Comparison of ENCODE assay signal across 8 cellular contexts in genomic region chr20:35171753-35172433, GRCh38. TPM values are rescaled to one million over a fixed set of nuclear protein-coding genes. Genes with fewer than 3 reads are reported as not detected.
DNase-seq lines count a peak whose midpoint lies in the region; ATAC-seq and TF ChIP-seq lines count a peak whose summit lies in the region.

Gene PROCR, plus strand, starts transcription at chr20:35172072. Its CDS starts 83 bp downstream, at chr20:35172155.

- TF ChIP-seq CTCF in A673 (conservative IDR thresholded peaks at IDR 0.05; ENCODE audit: low read depth, low read length) (no peak), GM13976 (IDR thresholded peaks at IDR 0.05; ENCODE audit: borderline replicate concordance, control extremely low read depth, extremely low read depth, insufficient read depth, missing control alignments) (no peak), heart right ventricle (IDR thresholded peaks at IDR 0.05) (no peak), ovary (IDR thresholded peaks at IDR 0.05) (no peak)

- no peaks in the 10 kb centered on the region for H3K27me3 ChIP-seq in A673 (replicated peaks; ENCODE audit: insufficient read depth, low read depth, low read length, poor library complexity)
- no peaks in the 10 kb centered on the region for H3K27me3 ChIP-seq in heart right ventricle
- H3K27me3 ChIP-seq in ovary, result no peaks in the 10 kb centered on the region

- H3K27ac ChIP-seq in A673 (ENCODE audit: low read depth, low read length, poor library complexity, severe bottlenecking) (no peak within 1 kb of the TSS), heart right ventricle (peak within 1 kb of the TSS; percentile 58 to 90 (median 66)), ovary (peak within 1 kb of the TSS in 1 of 2 donors; percentile 66)

- no peaks in the 10 kb centered on the region for H3K9me3 ChIP-seq in A673 (ENCODE audit: low read depth, low read length, poor library complexity, severe bottlenecking)
- H3K9me3 ChIP-seq in heart right ventricle, result no peaks in the 10 kb centered on the region
- H3K9me3 ChIP-seq in ovary, result no peaks in the 10 kb centered on the region

- intact Hi-C loops in A673 (cut with micrococcal nuclease; ENCODE audit: unreplicated experiment) (no loop called here), heart right ventricle (cut with DNase I) (loop anchor here in 1 of 10 donors (5.0 kb wide), 1 partner anchor 35 kb away; no protein-coding TSS in a partner anchor), ovary (cut with DNase I) (loop anchor here in 1 of 4 donors (5.0 kb wide), 1 partner anchor 715 kb away; no protein-coding TSS in a partner anchor)

- H3K4me1 ChIP-seq in A673 (ENCODE audit: insufficient read depth, low read length, poor library complexity, severe bottlenecking), result no peaks in the 10 kb centered on the region
- peaks cover 2 to 41% (median 22%) of the 10 kb centered on the region in 9 donors for H3K4me1 ChIP-seq in heart right ventricle
- H3K4me1 ChIP-seq in ovary (ENCODE audit: insufficient read depth), result peaks cover 2% of the 10 kb centered on the region

- ATAC-seq in heart right ventricle (peak; percentile 94 to 97 (median 96)), HG03175 (IDR thresholded peaks at IDR 0.05; ENCODE audit: unreplicated experiment) (no peak), GM19023 (IDR thresholded peaks at IDR 0.05; ENCODE audit: unreplicated experiment) (no peak)

- TF ChIP-seq POLR2A in ovary (IDR thresholded peaks at IDR 0.05), result no peak

- DNase-seq in A673 (ENCODE audit: low spot score) (peak; percentile 82), GM13976 (ENCODE audit: low spot score) (peak; percentile 63), NOMO-1 treated with DMSO at 0.1 percent for 48 hours (lab: John Stamatoyannopoulos, UW; ENCODE audit: unreplicated experiment) (peak; percentile 78), anterior cingulate cortex (lab: John Stamatoyannopoulos, UW) (peak in 33 of 58 donors; percentile 1 to 50 (median 20)), heart right ventricle (peak; percentile 82 to 91), ovary (peak; percentile 86 to 89 (median 87))

- WGBS in heart right ventricle, 2 donors, result 19 to 26% methylated on average over 16 of the region's 16 CpGs
- WGBS in ovary, 3 donors, result 2 to 3% (median 2%) methylated on average over 16 of the region's 16 CpGs

- H3K4me3 ChIP-seq in A673 (ENCODE audit: low read depth, low read length, poor library complexity, severe bottlenecking) (peak within 1 kb of the TSS; percentile 36), heart right ventricle (peak within 1 kb of the TSS in 9 of 10 donors; percentile 36 to 59 (median 49)), ovary (peak within 1 kb of the TSS; percentile 33)

- CTCF ChIA-PET in A673 (lab: Charles Lee), result no interaction called here

- in situ Hi-C loops in GM13976 (cut with MboI; ENCODE audit: low sequenced_read_pairs, unreplicated experiment), result no loop called here

- POLR2A ChIA-PET in A673 (lab: Charles Lee; ENCODE audit: low non-redundant PET), result no interaction called here

- TF ChIP-seq EP300 in ovary (IDR thresholded peaks at IDR 0.05), result no peak

- H3K36me3 ChIP-seq in A673 (ENCODE audit: insufficient read depth, low read length, poor library complexity, severe bottlenecking) (no peaks in the 10 kb centered on the region), heart right ventricle (peaks cover 0 to 12% (median 0%) of the 10 kb centered on the region in 9 donors), ovary (no peaks in the 10 kb centered on the region)

- no TSS peak for BruUV-seq in A673 (replicated peaks; lab: Mats Ljungman, UMichigan)

RNA-seq across cellular contexts. Expression of gene PROCR, which starts in this region (rescaled TPM):
- total RNA-seq in A673 (2021), result 0.58 and 2.1 TPM in 2 replicates
- total RNA-seq in heart right ventricle, result 10 to 100 TPM in 3 of 10 donors, 1 to 10 TPM in 7; 3.0 to 21.1 (median 6.8) TPM
- polyA plus RNA-seq in heart right ventricle, result 10 to 100 TPM; 20.5 to 26.7 TPM
- 10 to 100 TPM in 6 of 7 donors, 1 to 10 TPM in 1; 9.1 to 38.4 (median 17.5) TPM for total RNA-seq in ovary
- polyA plus RNA-seq in ovary, result 10 to 100 TPM; 24.9 to 40.2 TPM

Comparison
In these comparisons a context has a peak if more than half of its experiments do, and no peak if none do; other contexts are left out.
1. DNase-seq: peak in every context shown above with its lines; median percentile 87 in ovary; 86 in heart right ventricle; 82 in A673; 78 in NOMO-1 treated with DMSO at 0.1 percent for 48 hours; 63 in GM13976; 20 in anterior cingulate cortex.
2. ATAC-seq: peak in heart right ventricle (8 of 8); none in HG03175 (single experiment) and GM19023 (single experiment).
3. Peak in every context shown above with its lines, with median percentiles within 50 percentile points of each other: H3K4me3 ChIP-seq.